In the genomic region with DNA sequence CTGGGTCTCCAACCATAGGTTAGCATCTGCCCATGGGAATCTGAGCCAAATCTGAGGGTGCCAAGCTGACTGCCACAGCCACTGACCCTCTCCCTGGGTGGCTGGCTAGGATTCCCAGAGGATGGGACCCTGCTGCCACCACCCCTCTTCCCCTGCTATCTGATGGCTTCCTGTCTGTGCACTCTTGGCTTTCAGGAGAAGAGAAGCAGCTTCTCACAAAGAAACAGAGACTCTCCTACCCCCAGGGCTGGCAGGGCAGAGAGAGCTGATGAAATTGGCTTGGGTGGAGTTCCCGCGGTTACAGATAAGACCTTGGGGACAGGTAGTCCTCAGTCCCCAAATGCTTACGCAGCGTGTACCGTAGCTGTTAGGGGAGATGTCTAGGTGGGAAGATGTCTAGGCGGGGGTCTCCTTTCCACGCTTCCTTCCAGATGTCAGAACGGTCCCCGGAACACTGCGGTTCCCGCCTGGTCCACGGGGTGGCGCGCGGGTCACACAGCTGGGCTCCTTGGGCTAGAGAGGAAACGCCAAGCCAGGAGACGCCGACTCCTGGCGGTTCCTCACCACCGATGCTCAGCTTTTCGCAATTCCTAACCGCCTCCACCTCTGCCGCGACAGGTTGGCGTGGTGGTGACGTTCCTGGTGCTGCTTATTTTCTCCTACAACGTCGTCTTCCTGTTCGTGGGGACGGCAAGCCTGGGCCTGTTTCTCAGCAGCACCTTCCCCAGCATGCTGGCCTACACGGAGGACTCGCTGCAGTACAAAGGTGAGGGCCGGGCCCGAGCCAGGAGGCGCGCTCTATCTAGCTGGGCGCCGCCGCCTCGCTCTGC, we compare ENCODE assay signal across 8 cellular contexts. TPM values are rescaled to one million over a fixed set of nuclear protein-coding genes. Genes with fewer than 3 reads are reported as not detected.
A peak's percentile ranks its signal among the peaks of the same experiment; 100 is the strongest.
DNase-seq lines count a peak whose midpoint lies in the region; ATAC-seq and TF ChIP-seq lines count a peak whose summit lies in the region.

No MANE protein-coding gene starts in this region.

- ATAC-seq in GM21723 (IDR thresholded peaks at IDR 0.05; ENCODE audit: unreplicated experiment), result peak; percentile 67
- ATAC-seq in Panc1, result peak; percentile 96
- ATAC-seq in activated T-cell treated with anti-CD3 and anti-CD28 coated beads, Interleukin-2, amount 50 U/mL, for 72 hours (replicated peaks in 1 of 2), result peak; percentile 88 to 91
- peak; percentile 95 for ATAC-seq in naive thymus-derived CD4-positive, alpha-beta T cell
- ATAC-seq in stimulated activated memory B cell treated with anti-CD40 and anti-IgM and Interleukin-4, amounts not matched to agents 10 μg/mL and 1 μg/mL and 100 μg/mL, for 72 hours, result peak; percentile 88

- intact Hi-C loops in Panc1 (cut with micrococcal nuclease; ENCODE audit: unreplicated experiment), result loop anchor here (2.0 kb wide), 2 partner anchors 41 to 65 kb away; partner anchors contain the start of gene ELK4
- intact Hi-C loops in naive thymus-derived CD4-positive, alpha-beta T cell (cut with micrococcal nuclease), result loop anchor here (1.0 to 5.0 kb wide), 11 partner anchors 17 to 469 kb away; partner anchors contain the start of genes ELK4 (in 2 of the 2), RAB29 (in 1 of the 2) and RBBP5 (in 1 of the 2)

- no peaks in the 10 kb centered on the region for H3K9me3 Mint-ChIP-seq in activated T-cell treated with anti-CD3 and anti-CD28 coated beads, Interleukin-2, amount 50 U/mL, for 72 hours
- H3K9me3 Mint-ChIP-seq in naive thymus-derived CD4-positive, alpha-beta T cell, result no peaks in the 10 kb centered on the region
- H3K9me3 Mint-ChIP-seq in stimulated activated memory B cell treated with anti-CD40 and anti-IgM and Interleukin-4, amounts not matched to agents 10 μg/mL and 1 μg/mL and 100 μg/mL, for 72 hours, result no peaks in the 10 kb centered on the region

- H3K27me3 ChIP-seq in Panc1 (ENCODE audit: control insufficient read depth, insufficient read depth, low read length), result no peaks in the 10 kb centered on the region
- H3K27me3 ChIP-seq in naive thymus-derived CD4-positive, alpha-beta T cell (ENCODE audit: control insufficient read depth in 2 of 2, insufficient read depth in 2 of 2, low read length in 2 of 2), result no peaks in the 10 kb centered on the region

- H3K36me3 ChIP-seq in KOPT-K1 (ENCODE audit: insufficient read depth, low read length) (no peaks in the 10 kb centered on the region), Panc1 (ENCODE audit: control insufficient read depth, insufficient read depth, low read length) (no peaks in the 10 kb centered on the region)
- H3K36me3 ChIP-seq in naive thymus-derived CD4-positive, alpha-beta T cell (ENCODE audit: control insufficient read depth in 2 of 3, insufficient read depth in 3 of 3, low read length in 3 of 3), result no peaks in the 10 kb centered on the region

- POLR2A ChIA-PET in Panc1 (lab: Charles Lee), result interaction anchor here (0.9 kb wide), 1 partner anchor 40 kb away, joined by 16 read pairs; the partner anchor contains the start of gene ELK4
- POLR2A ChIA-PET in naive thymus-derived CD4-positive, alpha-beta T cell (lab: Charles Lee), result interaction anchor here (0.5 to 9.4 kb wide), 18 partner anchors 9 to 220 kb away, joined by 3 to 290 read pairs (median 4); partner anchors contain the start of genes ELK4 and RAB29

- no peaks in the 10 kb centered on the region; the same call in 1 of the 2 replicates for H3K4me1 ChIP-seq in Panc1 (ENCODE audit: control insufficient read depth, insufficient read depth, low read length)
- H3K4me1 ChIP-seq in naive thymus-derived CD4-positive, alpha-beta T cell (ENCODE audit: control insufficient read depth in 2 of 2, insufficient read depth in 2 of 2, low read length in 2 of 2), result peaks cover 8 to 32% of the 10 kb centered on the region in 2 donors

- no TSS peak for BruUV-seq in Panc1 (replicated peaks; lab: Mats Ljungman, UMichigan)

- DNase-seq in DMS153 treated with DMSO at 0.1 percent for 48 hours (lab: John Stamatoyannopoulos, UW; ENCODE audit: unreplicated experiment) (peak; percentile 97), Panc1 (ENCODE audit: low read depth, low spot score) (peak; percentile 58), fibroblast of gingiva (ENCODE audit: low read depth) (peak; percentile 56)
- peak; percentile 89 to 94 for DNase-seq in activated T-cell treated with anti-CD3 and anti-CD28 coated beads, Interleukin-2, amount 50 U/mL, for 72 hours
- DNase-seq in naive thymus-derived CD4-positive, alpha-beta T cell, result peak; percentile 86 to 94 (median 91)

- TF ChIP-seq CTCF in Panc1 (IDR thresholded peaks at IDR 0.05), result peak; percentile 99

- H3K36me3 Mint-ChIP-seq in activated T-cell treated with anti-CD3 and anti-CD28 coated beads, Interleukin-2, amount 50 U/mL, for 72 hours (ENCODE audit: insufficient read depth in 2 of 2), result peaks cover 0 to 5% of the 10 kb centered on the region in 2 donors
- H3K36me3 Mint-ChIP-seq in naive thymus-derived CD4-positive, alpha-beta T cell, result peaks cover 0 to 15% (median 7%) of the 10 kb centered on the region in 5 donors
- H3K36me3 Mint-ChIP-seq in stimulated activated memory B cell treated with anti-CD40 and anti-IgM and Interleukin-4, amounts not matched to agents 10 μg/mL and 1 μg/mL and 100 μg/mL, for 72 hours, result peaks cover 12% of the 10 kb centered on the region

- H3K27me3 Mint-ChIP-seq in activated T-cell treated with anti-CD3 and anti-CD28 coated beads, Interleukin-2, amount 50 U/mL, for 72 hours (ENCODE audit: low read depth), result no peaks in the 10 kb centered on the region
- peaks cover 0 to 4% (median 0%) of the 10 kb centered on the region in 5 donors for H3K27me3 Mint-ChIP-seq in naive thymus-derived CD4-positive, alpha-beta T cell
- no peaks in the 10 kb centered on the region for H3K27me3 Mint-ChIP-seq in stimulated activated memory B cell treated with anti-CD40 and anti-IgM and Interleukin-4, amounts not matched to agents 10 μg/mL and 1 μg/mL and 100 μg/mL, for 72 hours

- in situ Hi-C loops in Panc1 (cut with HindIII; ENCODE audit: low pct_unique_long_range_greater_than_20kb, low sequenced_read_pairs), result no loop called here

- CTCF ChIA-PET in Panc1 (lab: Charles Lee), result interaction anchor here (0.5 to 6.6 kb wide), 8 partner anchors 22 to 161 kb away, joined by 3 to 110 read pairs (median 6); partner anchors contain the start of gene ELK4
- CTCF ChIA-PET in naive thymus-derived CD4-positive, alpha-beta T cell (lab: Charles Lee), result interaction anchor here (0.5 to 12.7 kb wide), 26 partner anchors 9 to 1074 kb away, joined by 3 to 315 read pairs (median 5); partner anchors contain the start of genes ELK4 and RAB29

- peak overlapping the region; percentile 85 to 90 for H3K4me3 Mint-ChIP-seq in activated T-cell treated with anti-CD3 and anti-CD28 coated beads, Interleukin-2, amount 50 U/mL, for 72 hours
- peak overlapping the region; percentile 77 to 97 (median 91) for H3K4me3 Mint-ChIP-seq in naive thymus-derived CD4-positive, alpha-beta T cell
- H3K4me3 Mint-ChIP-seq in stimulated activated memory B cell treated with anti-CD40 and anti-IgM and Interleukin-4, amounts not matched to agents 10 μg/mL and 1 μg/mL and 100 μg/mL, for 72 hours, result peak overlapping the region; percentile 90

- peak overlapping the region; percentile 27 to 56 for H3K4me3 ChIP-seq in Panc1 (ENCODE audit: low read depth in 2 of 2, low read length in 2 of 2)
- peak overlapping the region; percentile 55 for H3K4me3 ChIP-seq in naive thymus-derived CD4-positive, alpha-beta T cell (ENCODE audit: low read length)

- no peaks in the 10 kb centered on the region for H3K9me3 ChIP-seq in KOPT-K1 (ENCODE audit: insufficient read depth, low read length, poor library complexity, severe bottlenecking)
- H3K9me3 ChIP-seq in Panc1 (ENCODE audit: control insufficient read depth, insufficient read depth, low read depth, low read length), result no peaks in the 10 kb centered on the region
- no peaks in the 10 kb centered on the region for H3K9me3 ChIP-seq in naive thymus-derived CD4-positive, alpha-beta T cell (ENCODE audit: control insufficient read depth in 2 of 3, low read length in 3 of 3)

- peaks cover 42% of the 10 kb centered on the region for H3K4me1 Mint-ChIP-seq in activated T-cell treated with anti-CD3 and anti-CD28 coated beads, Interleukin-2, amount 50 U/mL, for 72 hours (ENCODE audit: low read depth)
- peaks cover 19 to 65% (median 61%) of the 10 kb centered on the region in 7 donors for H3K4me1 Mint-ChIP-seq in naive thymus-derived CD4-positive, alpha-beta T cell
- H3K4me1 Mint-ChIP-seq in stimulated activated memory B cell treated with anti-CD40 and anti-IgM and Interleukin-4, amounts not matched to agents 10 μg/mL and 1 μg/mL and 100 μg/mL, for 72 hours, result peaks cover 55% of the 10 kb centered on the region

- H3K27ac ChIP-seq in KOPT-K1 (ENCODE audit: low read depth, low read length, poor library complexity, severe bottlenecking) (peak overlapping the region; percentile 39), Panc1 (ENCODE audit: low read length) (peak overlapping the region; percentile 41)
- H3K27ac ChIP-seq in naive thymus-derived CD4-positive, alpha-beta T cell (ENCODE audit: low read depth, low read length), result peak overlapping the region; percentile 85

- peak overlapping the region; percentile 11 for H3K27ac Mint-ChIP-seq in activated T-cell treated with anti-CD3 and anti-CD28 coated beads, Interleukin-2, amount 50 U/mL, for 72 hours
- peak overlapping the region; percentile 88 to 97 (median 95) for H3K27ac Mint-ChIP-seq in naive thymus-derived CD4-positive, alpha-beta T cell
- peak overlapping the region; percentile 69 for H3K27ac Mint-ChIP-seq in stimulated activated memory B cell treated with anti-CD40 and anti-IgM and Interleukin-4, amounts not matched to agents 10 μg/mL and 1 μg/mL and 100 μg/mL, for 72 hours

RNA-seq across cellular contexts. Expression of gene ELK4, which starts 40.1 kb away (rescaled TPM):
- total RNA-seq in Panc1 (2021; ENCODE audit: unreplicated experiment), result 54.6 TPM
- polyA plus RNA-seq in Panc1 (2012; ENCODE audit: insufficient read length), result 5.0 TPM
- total RNA-seq in activated T-cell treated with anti-CD3 and anti-CD28 coated beads, Interleukin-2, amount 50 U/mL, for 72 hours, result 10 to 100 TPM; 72.8 to 86.8 TPM
- 100 to 1,000 TPM; 104 to 250 (median 156) TPM for total RNA-seq in naive thymus-derived CD4-positive, alpha-beta T cell
- 1 to 10 TPM; 4.0 to 7.3 TPM for polyA plus RNA-seq in naive thymus-derived CD4-positive, alpha-beta T cell

Comparison
In these comparisons a context has a peak if more than half of its experiments do, and no peak if none do; other contexts are left out.
1. Peak in every context shown above with its lines: DNase-seq, ATAC-seq, H3K4me3 ChIP-seq and H3K27ac ChIP-seq.
2. H3K27ac Mint-ChIP-seq: peak in every context shown above with its lines; median percentile 95 in naive thymus-derived CD4-positive, alpha-beta T cell; 69 in stimulated activated memory B cell treated with anti-CD40 and anti-IgM and Interleukin-4, amounts not matched to agents 10 μg/mL and 1 μg/mL and 100 μg/mL, for 72 hours; 11 in activated T-cell treated with anti-CD3 and anti-CD28 coated beads, Interleukin-2, amount 50 U/mL, for 72 hours.